20 cellular contexts compared by ENCODE assay signal in the genomic region with DNA sequence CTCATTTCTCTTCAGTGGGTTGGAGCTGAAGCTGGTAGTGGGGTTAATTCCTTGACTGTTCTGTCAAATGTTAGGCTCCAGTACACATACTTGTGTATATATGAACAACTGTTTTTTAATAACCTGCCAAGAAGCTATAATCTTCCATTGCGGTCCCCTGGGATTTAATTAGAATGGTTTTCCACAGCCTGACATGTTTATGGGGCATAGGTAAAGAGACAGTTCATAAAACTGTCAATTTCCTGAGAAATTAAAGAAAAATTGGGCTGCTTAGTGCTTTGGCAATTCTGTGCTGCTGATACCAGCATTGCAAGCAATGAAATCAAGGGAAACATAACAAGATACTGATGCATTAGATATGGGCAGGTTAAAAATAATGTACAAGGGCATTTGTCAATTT.
"Had no signal": no experiment of that assay in that cellular context is flagged by ENCODE, and none has a peak within 500 bp of the region (broad histone marks: within the 10 kb centered on the region; RNA-seq: fewer than 3 reads in every experiment).

No MANE protein-coding gene starts in this region.

- FAIRE-seq: frontal cortex, urothelium cell line had no signal

- DNase-seq: dorsolateral prefrontal cortex; effector CD4-positive, alpha-beta T cell; hypothalamus; immature natural killer cell; islet precursor cell; kidney glomerular epithelial cell; left ventricle myocardium superior; lower lobe of right lung; natural killer cell; occipital lobe; ovary; posterior cingulate gyrus; psoas muscle; right cardiac atrium; spleen; stimulated activated CD4-positive, alpha-beta T cell treated with anti-CD3 and anti-CD28 coated beads, Interleukin-4, amount 100 ng/mL, for 4 hours; stimulated activated naive B cell treated with anti-CD40 and anti-IgM and Interleukin-4, amounts not matched to agents 10 μg/mL and 1 μg/mL and 100 μg/mL, for 72 hours; upper lobe of left lung had no signal
